19 cellular contexts compared by ENCODE assay signal in genomic region chr12:78725033-78725432, GRCh38.
DNase-seq lines count a peak whose midpoint lies in the region; ATAC-seq, FAIRE-seq and TF ChIP-seq lines count a peak whose summit lies in the region.
"Had no signal": no experiment of that assay in that cellular context is flagged by ENCODE, and none has a peak within 500 bp of the region (broad histone marks: within the 10 kb centered on the region; RNA-seq: fewer than 3 reads in every experiment).

No MANE protein-coding gene starts in this region.

- WGBS in GM23248 (ENCODE audit: low coverage in 1 of 2, low lambda C conversion rate in 2 of 2, missing lambda C conversion rate in 2 of 2), 2 experiments = 42 to 61% methylated on average over 1 of the region's 1 CpG
- WGBS in K562 (ENCODE audit: insufficient coverage, low coverage, missing lambda C conversion rate) = 0% methylated on average over 1 of the region's 1 CpG

- TF ChIP-seq POLR2A in K562 (conservative IDR thresholded peaks at IDR 0.05) = no peak

- no peak for FAIRE-seq in K562 (lab: Jason Lieb, UNC)

- CTCF ChIA-PET in PC-3 (lab: Charles Lee) (no interaction called here), K562 (lab: Yijun Ruan, JAX; ENCODE audit: low intra/inter-chr PET ratio) (no interaction called here)
- CTCF ChIA-PET in activated CD4-positive, alpha-beta T cell treated with anti-CD3 and anti-CD28 coated beads, Interleukin-2, amount 10 ng/mL, durations not matched to agents 7 days and 5 days (lab: Charles Lee) = no interaction called here

- no peaks in the 10 kb centered on the region for H3K9me1 ChIP-seq in K562 (ENCODE audit: control insufficient read depth, insufficient read depth, low read length)

- H3K27me3 Mint-ChIP-seq in activated CD4-positive, alpha-beta T cell treated with anti-CD3 and anti-CD28 coated beads, Interleukin-2, amount 10 ng/mL, durations not matched to agents 7 days and 5 days = no peaks in the 10 kb centered on the region
- H3K27me3 Mint-ChIP-seq: B cell, IgD-negative memory B cell had no signal

- H3K27ac Mint-ChIP-seq in activated CD4-positive, alpha-beta T cell treated with anti-CD3 and anti-CD28 coated beads, Interleukin-2, amount 10 ng/mL, durations not matched to agents 7 days and 5 days = no peak overlapping the region
- H3K27ac Mint-ChIP-seq: B cell; CD8-positive, alpha-beta T cell; IgD-negative memory B cell had no signal

- peak; percentile 15; the same call in 1 of the 2 replicates for ATAC-seq in PC-3
- no peak for ATAC-seq in K562
- ATAC-seq: CD8-positive, alpha-beta T cell had no signal

- TF ChIP-seq RAD21 in K562 (CRISPR knock-in tag; conservative IDR thresholded peaks at IDR 0.05 in 1 of 2, IDR thresholded peaks at IDR 0.05 in 1 of 2) = no peak

- H3K4me1 Mint-ChIP-seq in activated CD4-positive, alpha-beta T cell treated with anti-CD3 and anti-CD28 coated beads, Interleukin-2, amount 10 ng/mL, durations not matched to agents 7 days and 5 days = no peaks in the 10 kb centered on the region
- H3K4me1 Mint-ChIP-seq: B cell had no signal

- H3K4me3 ChIP-seq in GM23248 = no peak overlapping the region
- H3K4me3 ChIP-seq in PC-3 (ENCODE audit: low read length) = no peak overlapping the region
- H3K4me3 ChIP-seq in K562 = no peak overlapping the region
- H3K4me3 ChIP-seq in ascending aorta = no peak overlapping the region
- H3K4me3 ChIP-seq: BLaER1 treated with 17β-estradiol and CSF1 and Interleukin-3, amounts not matched to agents 10 nM and 100 nM; HAP-1 had no signal

- in situ Hi-C loops in GM23248 (cut with MboI) (no loop called here), K562 (cut with MboI) (no loop called here)

- H3K27me3 ChIP-seq in GM23248 (replicated peaks; ENCODE audit: insufficient read depth) (no peaks in the 10 kb centered on the region), PC-3 (ENCODE audit: low read length) (no peaks in the 10 kb centered on the region), K562 (ENCODE audit: control insufficient read depth in 2 of 2, insufficient read depth in 2 of 2, low read length in 2 of 2) (no peaks in the 10 kb centered on the region), ascending aorta (no peaks in the 10 kb centered on the region)
- H3K27me3 ChIP-seq: BLaER1 treated with 17β-estradiol and CSF1 and Interleukin-3, amounts not matched to agents 10 nM and 100 nM had no signal

- H3K9ac ChIP-seq in GM23248 (no peak overlapping the region), PC-3 (ENCODE audit: low read length) (no peak overlapping the region), K562 (ENCODE audit: insufficient read depth in 1 of 2, low read depth in 2 of 2, low read length in 2 of 2) (no peak overlapping the region)
- H3K9ac ChIP-seq: BLaER1 treated with 17β-estradiol and CSF1 and Interleukin-3, amounts not matched to agents 10 nM and 100 nM had no signal

- no peak for TF ChIP-seq CTCF in PC-3 (conservative IDR thresholded peaks at IDR 0.05; ENCODE audit: low read depth, low read length)
- TF ChIP-seq CTCF in K562 (IDR thresholded peaks at IDR 0.05 in 2 of 3, conservative IDR thresholded peaks at IDR 0.05 in 1 of 3; ENCODE audit: insufficient read depth in 2 of 3, low read depth in 1 of 3, low read length in 3 of 3) = no peak
- TF ChIP-seq CTCF in ascending aorta (IDR thresholded peaks at IDR 0.05) = no peak

- H3K36me3 ChIP-seq in GM23248 (ENCODE audit: low read depth) = no peaks in the 10 kb centered on the region
- no peaks in the 10 kb centered on the region for H3K36me3 ChIP-seq in PC-3 (ENCODE audit: low read depth, low read length)
- no peaks in the 10 kb centered on the region for H3K36me3 ChIP-seq in K562 (ENCODE audit: control insufficient read depth, insufficient read depth, low read length)
- no peaks in the 10 kb centered on the region for H3K36me3 ChIP-seq in ascending aorta
- H3K36me3 ChIP-seq: BLaER1 treated with 17β-estradiol and CSF1 and Interleukin-3, amounts not matched to agents 10 nM and 100 nM; HAP-1 had no signal

- no peak overlapping the region for H3K27ac ChIP-seq in GM23248
- no peak overlapping the region for H3K27ac ChIP-seq in PC-3 (ENCODE audit: low read length)
- no peak overlapping the region for H3K27ac ChIP-seq in K562 (ENCODE audit: extremely low read depth, low read depth, low read length)
- no peak overlapping the region for H3K27ac ChIP-seq in ascending aorta
- H3K27ac ChIP-seq: 22Rv1; BLaER1 treated with 17β-estradiol and CSF1 and Interleukin-3, amounts not matched to agents 10 nM and 100 nM; HL-60 had no signal

- H3K36me3 Mint-ChIP-seq in activated CD4-positive, alpha-beta T cell treated with anti-CD3 and anti-CD28 coated beads, Interleukin-2, amount 10 ng/mL, durations not matched to agents 7 days and 5 days (ENCODE audit: low read depth) = no peaks in the 10 kb centered on the region
- H3K36me3 Mint-ChIP-seq: CD8-positive, alpha-beta T cell; IgD-negative memory B cell had no signal

- H3K9me3 Mint-ChIP-seq in activated CD4-positive, alpha-beta T cell treated with anti-CD3 and anti-CD28 coated beads, Interleukin-2, amount 10 ng/mL, durations not matched to agents 7 days and 5 days = no peaks in the 10 kb centered on the region
- H3K9me3 Mint-ChIP-seq: IgD-negative memory B cell had no signal

- intact Hi-C loops in PC-3 (cut with micrococcal nuclease) (no loop called here), K562 (cut with micrococcal nuclease) (no loop called here), ascending aorta (cut with DNase I) (no loop called here)

- DNase-seq in NCI-H1105 treated with DMSO at 0.1 percent for 48 hours (lab: John Stamatoyannopoulos, UW) (peak; percentile 24), NCI-H1105 (lab: John Stamatoyannopoulos, UW) (no peak), GM23248 (no peak), PC-3 (no peak), K562 (ENCODE audit: extremely low read depth in 1 of 4, low spot score in 3 of 4) (no peak), HCEC 1CT (no peak), ascending aorta (ENCODE audit: low spot score in 2 of 2) (no peak)
- no peak for DNase-seq in activated CD4-positive, alpha-beta T cell treated with anti-CD3 and anti-CD28 coated beads, Interleukin-2, amount 10 ng/mL, durations not matched to agents 7 days and 5 days
- DNase-seq: Calu3; CD8-positive, alpha-beta T cell; DMS79 treated with DMSO at 0.1 percent for 48 hours; GF-D8; KG1 had no signal

- H3K4me1 ChIP-seq in GM23248 (ENCODE audit: insufficient read depth) (0 out of 2 replicates have a peak, but pooled peaks cover 9% of the 10 kb centered on the region), PC-3 (ENCODE audit: insufficient read depth, low read length) (no peaks in the 10 kb centered on the region; the same call in 1 of the 2 replicates), K562 (replicated peaks in 1 of 2; ENCODE audit: control insufficient read depth in 2 of 2, insufficient read depth in 2 of 2, low read length in 2 of 2) (no peaks in the 10 kb centered on the region), ascending aorta (no peaks in the 10 kb centered on the region)

- H3K9me2 ChIP-seq in GM23248 (ENCODE audit: insufficient read depth) = no peaks in the 10 kb centered on the region
- H3K9me2 ChIP-seq in PC-3 (replicated peaks; ENCODE audit: low read length) = no peaks in the 10 kb centered on the region

- POLR2A ChIA-PET in PC-3 (lab: Charles Lee; ENCODE audit: unreplicated experiment) = no interaction called here
- POLR2A ChIA-PET in K562 (lab: Yijun Ruan, JAX) = no interaction called here
- POLR2A ChIA-PET in activated CD4-positive, alpha-beta T cell treated with anti-CD3 and anti-CD28 coated beads, Interleukin-2, amount 10 ng/mL, durations not matched to agents 7 days and 5 days (lab: Charles Lee) = no interaction called here

- no TSS peak for BruUV-seq in PC-3 (replicated peaks; lab: Mats Ljungman, UMichigan)
- no TSS peak for BruUV-seq in K562 (replicated peaks; lab: Mats Ljungman, UMichigan)

- no peak overlapping the region for H3K4me2 ChIP-seq in GM23248 (ENCODE audit: unreplicated experiment)
- no peak overlapping the region for H3K4me2 ChIP-seq in PC-3 (ENCODE audit: low read length)
- H3K4me2 ChIP-seq in K562 (ENCODE audit: insufficient read depth, low read length) = no peak overlapping the region
- H3K4me2 ChIP-seq: BLaER1 treated with 17β-estradiol and CSF1 and Interleukin-3, amounts not matched to agents 10 nM and 100 nM had no signal

- H3K9me3 ChIP-seq in GM23248 (ENCODE audit: low read depth) (no peaks in the 10 kb centered on the region), PC-3 (ENCODE audit: low read length) (no peaks in the 10 kb centered on the region), K562 (replicated peaks; ENCODE audit: control insufficient read depth, insufficient read depth, low read depth, low read length) (no peaks in the 10 kb centered on the region), ascending aorta (no peaks in the 10 kb centered on the region)
- H3K9me3 ChIP-seq: BLaER1 treated with 17β-estradiol and CSF1 and Interleukin-3, amounts not matched to agents 10 nM and 100 nM; HAP-1 had no signal

- H4K20me1 ChIP-seq in GM23248 (ENCODE audit: insufficient read depth) (no peaks in the 10 kb centered on the region), PC-3 (ENCODE audit: low read length) (no peaks in the 10 kb centered on the region), K562 (replicated peaks; ENCODE audit: control insufficient read depth, insufficient read depth, low read length) (no peaks in the 10 kb centered on the region)
- H4K20me1 ChIP-seq: BLaER1 treated with 17β-estradiol and CSF1 and Interleukin-3, amounts not matched to agents 10 nM and 100 nM had no signal

- no peak overlapping the region for H3K4me3 Mint-ChIP-seq in activated CD4-positive, alpha-beta T cell treated with anti-CD3 and anti-CD28 coated beads, Interleukin-2, amount 10 ng/mL, durations not matched to agents 7 days and 5 days
- H3K4me3 Mint-ChIP-seq: B cell; CD8-positive, alpha-beta T cell; IgD-negative memory B cell had no signal

- H3F3A ChIP-seq in GM23248 (ENCODE audit: insufficient read depth) = no peaks in the 10 kb centered on the region
- no peaks in the 10 kb centered on the region for H3F3A ChIP-seq in PC-3 (ENCODE audit: low read length, unreplicated experiment)

- H2AFZ ChIP-seq in GM23248 (peak overlapping the region; percentile 40; the same call in 1 of the 2 replicates), PC-3 (ENCODE audit: low read length) (no peak overlapping the region), K562 (ENCODE audit: low read depth, low read length) (no peak overlapping the region)

- H3K79me2 ChIP-seq in GM23248 (ENCODE audit: insufficient read depth) (no peaks in the 10 kb centered on the region), PC-3 (ENCODE audit: low read length) (no peaks in the 10 kb centered on the region), K562 (ENCODE audit: control insufficient read depth, insufficient read depth, low read length) (no peaks in the 10 kb centered on the region)

- no peak for TF ChIP-seq EP300 in K562 (IDR thresholded peaks at IDR 0.05; ENCODE audit: low read length)

TF ChIP-seq in K562, 482 proteins besides CTCF, POLR2A, EP300 and RAD21 (continues in another document):
- peak; percentile 48; the same call in 1 of the 2 replicates for TF ChIP-seq MAFF (IDR thresholded peaks at IDR 0.05; ENCODE audit: low read length)
- TF ChIP-seq ZNF174 (CRISPR knock-in tag; IDR thresholded peaks at IDR 0.05) = no peak
- TF ChIP-seq MAFG (tag; conservative IDR thresholded peaks at IDR 0.05) = peak; percentile 54
